Comparison of ENCODE assay signal across 16 cellular contexts in the genomic region with DNA sequence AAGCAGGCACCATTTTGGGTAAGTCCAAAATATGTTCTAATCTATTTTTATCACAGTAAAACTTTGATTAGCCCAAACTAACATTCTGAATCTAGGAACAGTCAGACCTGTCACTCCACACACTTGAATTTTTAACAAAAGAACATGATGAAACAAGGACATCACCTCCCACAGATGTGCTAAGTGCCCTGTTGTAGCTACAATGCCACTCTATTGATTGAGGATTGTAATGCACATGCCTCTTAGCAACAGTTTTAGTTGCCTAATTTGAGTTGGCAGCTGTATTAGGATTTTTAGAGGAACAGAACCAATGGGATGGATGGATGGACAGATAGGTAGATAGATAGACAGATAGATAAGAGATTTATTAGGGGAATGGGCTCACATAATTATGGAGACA. TPM values are rescaled to one million over a fixed set of nuclear protein-coding genes. Genes with fewer than 3 reads are reported as not detected.
DNase-seq lines count a peak whose midpoint lies in the region; ATAC-seq and TF ChIP-seq lines count a peak whose summit lies in the region.
"Had no signal": no experiment of that assay in that cellular context is flagged by ENCODE, and none has a peak within 500 bp of the region (broad histone marks: within the 10 kb centered on the region; RNA-seq: fewer than 3 reads in every experiment).

No MANE protein-coding gene starts in this region.

- POLR2A ChIA-PET in activated CD4-positive, alpha-beta T cell treated with anti-CD3 and anti-CD28 coated beads for 36 hours (lab: Charles Lee), result no interaction called here

- no peaks in the 10 kb centered on the region for H3K9me3 ChIP-seq in HUES6 (ENCODE audit: control insufficient read depth, insufficient read depth, low read depth, low read length)
- H3K9me3 ChIP-seq: Caco-2, Peyer's patch had no signal

- DNase-seq in activated CD4-positive, alpha-beta T cell treated with anti-CD3 and anti-CD28 coated beads, Interleukin-2, amount 10 ng/mL, durations not matched to agents 24 days and 14 days, result peak; percentile 15
- no peak for DNase-seq in activated CD4-positive, alpha-beta T cell treated with anti-CD3 and anti-CD28 coated beads for 36 hours
- DNase-seq in chondrocyte (ENCODE audit: low spot score) (no peak), mesendoderm (peak; percentile 29), occipital lobe (lab: John Stamatoyannopoulos, UW) (no peak), medulla oblongata (ENCODE audit: extremely low spot score) (no peak)
- no peak for DNase-seq in activated T-cell treated with anti-CD3 and anti-CD28 coated beads, Interleukin-2, amount 50 U/mL, for 48 hours
- DNase-seq: Caco-2; CD4-positive, alpha-beta T cell; KG1; NCI-H1694 treated with DMSO at 0.1 percent for 48 hours; NCI-H2227 treated with DMSO at 0.1 percent for 48 hours; NCI-H524 treated with DMSO at 0.1 percent for 48 hours; Peyer's patch had no signal

- H3K4me1 Mint-ChIP-seq in activated CD4-positive, alpha-beta T cell treated with anti-CD3 and anti-CD28 coated beads, Interleukin-2, amount 10 ng/mL, durations not matched to agents 24 days and 14 days, result peaks cover 4% of the 10 kb centered on the region
- H3K4me1 Mint-ChIP-seq in activated CD4-positive, alpha-beta T cell treated with anti-CD3 and anti-CD28 coated beads for 36 hours, result peaks cover 14% of the 10 kb centered on the region
- H3K4me1 Mint-ChIP-seq in chondrocyte (ENCODE audit: low read depth), result peaks cover 24% of the 10 kb centered on the region

- H3K18ac ChIP-seq in mesendoderm (ENCODE audit: low read length), result peak overlapping the region; percentile 91

- peaks cover 38% of the 10 kb centered on the region for H3K4me1 ChIP-seq in HUES6 (ENCODE audit: control insufficient read depth, insufficient read depth, low read length)
- peaks cover 4% of the 10 kb centered on the region for H3K4me1 ChIP-seq in mesendoderm (ENCODE audit: control insufficient read depth, low read depth, low read length)
- H3K4me1 ChIP-seq: Caco-2, Peyer's patch had no signal

- TF ChIP-seq CTCF in chondrocyte (IDR thresholded peaks at IDR 0.05), result no peak

- H3K4me3 Mint-ChIP-seq in activated CD4-positive, alpha-beta T cell treated with anti-CD3 and anti-CD28 coated beads, Interleukin-2, amount 10 ng/mL, durations not matched to agents 24 days and 14 days, result no peak overlapping the region
- H3K4me3 Mint-ChIP-seq in activated CD4-positive, alpha-beta T cell treated with anti-CD3 and anti-CD28 coated beads for 36 hours, result no peak overlapping the region
- H3K4me3 Mint-ChIP-seq in chondrocyte (ENCODE audit: unreplicated experiment), result no peak overlapping the region
- H3K4me3 Mint-ChIP-seq: CD4-positive, alpha-beta T cell had no signal

- H3K56ac ChIP-seq in mesendoderm (ENCODE audit: low read length), result no peak overlapping the region

- no peaks in the 10 kb centered on the region for H3K9me3 Mint-ChIP-seq in activated CD4-positive, alpha-beta T cell treated with anti-CD3 and anti-CD28 coated beads, Interleukin-2, amount 10 ng/mL, durations not matched to agents 24 days and 14 days
- H3K9me3 Mint-ChIP-seq in activated CD4-positive, alpha-beta T cell treated with anti-CD3 and anti-CD28 coated beads for 36 hours (ENCODE audit: low read depth), result peaks cover 2% of the 10 kb centered on the region
- peaks cover 5% of the 10 kb centered on the region for H3K9me3 Mint-ChIP-seq in chondrocyte (ENCODE audit: low read depth)
- H3K9me3 Mint-ChIP-seq: CD4-positive, alpha-beta T cell had no signal

- H2BK15ac ChIP-seq in mesendoderm (replicated peaks; ENCODE audit: low read depth), result no peak overlapping the region

- CTCF ChIA-PET in activated CD4-positive, alpha-beta T cell treated with anti-CD3 and anti-CD28 coated beads for 36 hours (lab: Charles Lee), result interaction anchor here (0.7 to 2.3 kb wide), 2 partner anchors 16 to 39 kb away, joined by 3 to 7 read pairs; no protein-coding TSS in a partner anchor

- H3K4me2 ChIP-seq in mesendoderm (ENCODE audit: low read length), result no peak overlapping the region

- H3K36me3 Mint-ChIP-seq in activated CD4-positive, alpha-beta T cell treated with anti-CD3 and anti-CD28 coated beads, Interleukin-2, amount 10 ng/mL, durations not matched to agents 24 days and 14 days (ENCODE audit: low read depth), result no peaks in the 10 kb centered on the region
- H3K36me3 Mint-ChIP-seq in activated CD4-positive, alpha-beta T cell treated with anti-CD3 and anti-CD28 coated beads for 36 hours (ENCODE audit: low read depth), result no peaks in the 10 kb centered on the region
- no peaks in the 10 kb centered on the region for H3K36me3 Mint-ChIP-seq in chondrocyte (ENCODE audit: low read depth)

- ATAC-seq in activated CD4-positive, alpha-beta T cell treated with anti-CD3 and anti-CD28 coated beads for 36 hours, result no peak

- H3K36me3 ChIP-seq in HUES6 (ENCODE audit: control insufficient read depth, insufficient read depth, low read length) (no peaks in the 10 kb centered on the region), mesendoderm (ENCODE audit: control insufficient read depth, insufficient read depth, low read length) (no peaks in the 10 kb centered on the region)
- H3K36me3 ChIP-seq: Peyer's patch had no signal

- H3K23ac ChIP-seq in mesendoderm (ENCODE audit: low read length), result no peak overlapping the region

- no peak overlapping the region for H4K5ac ChIP-seq in mesendoderm (ENCODE audit: low read length)

- H4K8ac ChIP-seq in mesendoderm (ENCODE audit: low read depth, low read length), result no peak overlapping the region

- peaks cover 6% of the 10 kb centered on the region for H3K27me3 Mint-ChIP-seq in activated CD4-positive, alpha-beta T cell treated with anti-CD3 and anti-CD28 coated beads, Interleukin-2, amount 10 ng/mL, durations not matched to agents 24 days and 14 days
- H3K27me3 Mint-ChIP-seq in activated CD4-positive, alpha-beta T cell treated with anti-CD3 and anti-CD28 coated beads for 36 hours, result peaks cover 24% of the 10 kb centered on the region
- H3K27me3 Mint-ChIP-seq in chondrocyte (ENCODE audit: low read depth), result no peaks in the 10 kb centered on the region

- H3K79me1 ChIP-seq in mesendoderm (ENCODE audit: low read length), result no peaks in the 10 kb centered on the region

- H3K4me3 ChIP-seq in HUES6 (ENCODE audit: low read depth, low read length), result peak overlapping the region; percentile 3; the same call in 1 of the 2 replicates
- no peak overlapping the region for H3K4me3 ChIP-seq in mesendoderm (ENCODE audit: low read length)
- H3K4me3 ChIP-seq: Peyer's patch, SK-N-MC had no signal

- H3K27me3 ChIP-seq in HUES6 (ENCODE audit: control insufficient read depth, insufficient read depth, low read length) (no peaks in the 10 kb centered on the region), mesendoderm (ENCODE audit: insufficient read depth, low read length, poor library complexity) (no peaks in the 10 kb centered on the region)
- H3K27me3 ChIP-seq: Peyer's patch had no signal

- H2AK5ac ChIP-seq in mesendoderm (ENCODE audit: low read length), result no peak overlapping the region

- H3K9ac ChIP-seq in HUES6 (ENCODE audit: low read length) (no peak overlapping the region), mesendoderm (ENCODE audit: low read length) (no peak overlapping the region)

- H3K27ac ChIP-seq in HUES6 (ENCODE audit: low read depth, low read length) (0 out of 2 replicates have a peak overlapping the region, but pooled peaks have one; percentile 22), mesendoderm (ENCODE audit: low read depth, low read length) (no peak overlapping the region)
- H3K27ac ChIP-seq: Peyer's patch, SK-N-MC had no signal

- H2BK120ac ChIP-seq in mesendoderm (ENCODE audit: low read depth, low read length), result no peak overlapping the region

- no peaks in the 10 kb centered on the region for H3K79me2 ChIP-seq in mesendoderm (ENCODE audit: control insufficient read depth, insufficient read depth, low read length)

- no peak overlapping the region for H3K27ac Mint-ChIP-seq in activated CD4-positive, alpha-beta T cell treated with anti-CD3 and anti-CD28 coated beads, Interleukin-2, amount 10 ng/mL, durations not matched to agents 24 days and 14 days
- H3K27ac Mint-ChIP-seq in activated CD4-positive, alpha-beta T cell treated with anti-CD3 and anti-CD28 coated beads for 36 hours, result no peak overlapping the region
- peak overlapping the region; percentile 6 for H3K27ac Mint-ChIP-seq in chondrocyte (ENCODE audit: unreplicated experiment)
- H3K27ac Mint-ChIP-seq: CD4-positive, alpha-beta T cell had no signal

- H3K4ac ChIP-seq in mesendoderm (ENCODE audit: low read depth, low read length), result no peak overlapping the region

- no peak overlapping the region for H2BK5ac ChIP-seq in mesendoderm (ENCODE audit: low read length)

- intact Hi-C loops in activated CD4-positive, alpha-beta T cell treated with anti-CD3 and anti-CD28 coated beads, Interleukin-2, amount 10 ng/mL, durations not matched to agents 24 days and 14 days (cut with micrococcal nuclease), result no loop called here
- intact Hi-C loops in activated CD4-positive, alpha-beta T cell treated with anti-CD3 and anti-CD28 coated beads for 36 hours (cut with DNase I, micrococcal nuclease), result no loop called here

RNA-seq across cellular contexts. Expression of a gene that starts 20.3 kb away (rescaled TPM):
- total RNA-seq in activated CD4-positive, alpha-beta T cell treated with anti-CD3 and anti-CD28 coated beads, Interleukin-2, amount 10 ng/mL, durations not matched to agents 24 days and 14 days, result 37.9 and 43.8 TPM in 2 replicates
- 10 to 100 TPM; 37.2 to 46.4 TPM for total RNA-seq in activated CD4-positive, alpha-beta T cell treated with anti-CD3 and anti-CD28 coated beads for 36 hours
- total RNA-seq in chondrocyte, result 42.6 to 68.6 TPM (median 47.4 TPM) in 3 replicates
- 45.3 TPM for polyA plus RNA-seq in mesendoderm (2013, experiment 1 of 2)
- polyA plus RNA-seq in mesendoderm (2013, experiment 2 of 2), result 47.8 TPM
- 33.7 TPM for total RNA-seq in occipital lobe

Comparison
In these comparisons a context has a peak if more than half of its experiments do, and no peak if none do; other contexts are left out.
1. DNase-seq: peak in activated CD4-positive, alpha-beta T cell treated with anti-CD3 and anti-CD28 coated beads, Interleukin-2, amount 10 ng/mL, durations not matched to agents 24 days and 14 days (single experiment) and mesendoderm (single experiment); none in activated CD4-positive, alpha-beta T cell treated with anti-CD3 and anti-CD28 coated beads for 36 hours (single experiment), chondrocyte (single experiment), activated T-cell treated with anti-CD3 and anti-CD28 coated beads, Interleukin-2, amount 50 U/mL, for 48 hours (0 of 2), occipital lobe (single experiment) and medulla oblongata (single experiment).